1 cellular context compared by ENCODE assay signal in the genomic region with DNA sequence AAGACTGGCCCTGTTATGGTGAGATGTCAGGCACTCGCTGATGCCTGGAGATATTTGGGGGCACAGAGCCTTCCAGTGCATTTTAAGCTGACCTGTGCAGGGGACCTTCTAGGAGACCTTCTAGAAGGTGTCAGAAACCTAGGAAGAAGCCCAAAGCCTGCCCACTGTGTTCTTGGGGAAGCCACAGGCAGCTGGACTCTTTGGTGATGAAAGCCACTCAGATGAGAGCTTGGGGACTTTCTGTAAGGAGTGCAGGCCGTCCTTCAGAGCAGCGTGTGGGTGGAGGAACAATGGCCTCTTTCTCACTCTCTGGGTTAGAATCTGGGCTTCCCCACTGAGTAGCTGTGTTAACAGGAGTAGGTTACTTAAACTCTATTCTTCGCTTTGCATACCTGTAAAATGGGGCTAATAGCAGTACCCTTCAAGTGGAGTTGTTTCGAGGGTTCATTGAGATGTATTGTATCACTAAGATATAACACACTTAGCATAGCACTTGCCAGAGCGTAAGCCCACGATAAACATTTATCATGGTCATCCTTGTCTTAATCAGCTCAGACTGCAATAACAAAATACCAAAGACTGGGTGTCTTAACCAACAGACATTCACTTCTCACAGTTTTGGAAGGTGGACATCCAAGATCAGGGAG.
TF ChIP-seq lines count a peak whose summit lies in the region.

No MANE protein-coding gene starts in this region.

TF ChIP-seq in GM12878, 131 proteins besides CTCF, POLR2A, EP300 and RAD21 (continued from another document and continues in another):
- TF ChIP-seq NKRF (conservative IDR thresholded peaks at IDR 0.05) (peak; percentile 13; the same call in 1 of the 2 replicates), IKZF1 (conservative IDR thresholded peaks at IDR 0.05) (peak; percentile 45; the same call in 1 of the 2 replicates), RUNX3 (IDR thresholded peaks at IDR 0.05; ENCODE audit: low read length) (peak; percentile 61), RB1 (IDR thresholded peaks at IDR 0.05; ENCODE audit: borderline replicate concordance) (no peak), RFX5 (IDR thresholded peaks at IDR 0.05; ENCODE audit: low read depth, low read length) (no peak), ZNF592 (IDR thresholded peaks at IDR 0.05) (no peak), NR2F1 (conservative IDR thresholded peaks at IDR 0.05) (no peak), ZNF687 (IDR thresholded peaks at IDR 0.05) (no peak), PKNOX1 (IDR thresholded peaks at IDR 0.05) (peak; percentile 54; the same call in 1 of the 2 replicates), BCL3 (IDR thresholded peaks at IDR 0.05; ENCODE audit: borderline replicate concordance, insufficient read depth, low read depth, low read length, poor library complexity, severe bottlenecking) (no peak), IKZF2 (IDR thresholded peaks at IDR 0.05) (peak; percentile 42 to 55; a peak in 2 of 4 replicates), NRF1 (conservative IDR thresholded peaks at IDR 0.05; ENCODE audit: low read depth, low read length) (no peak), HSF1 (IDR thresholded peaks at IDR 0.05; ENCODE audit: low read depth, low read length) (no peak), ZBTB40 (IDR thresholded peaks at IDR 0.05; ENCODE audit: borderline replicate concordance) (no peak), MEF2A (IDR thresholded peaks at IDR 0.05; ENCODE audit: insufficient read depth, low read depth, low read length) (no peak), NBN (IDR thresholded peaks at IDR 0.05) (peak; percentile 45; the same call in 1 of the 2 replicates), FOXM1 (IDR thresholded peaks at IDR 0.05; ENCODE audit: low read depth, low read length) (no peak), HDGF (IDR thresholded peaks at IDR 0.05) (0 out of 2 replicates have a peak, but pooled peaks have one; percentile 24), SMARCA5 (IDR thresholded peaks at IDR 0.05) (peak; percentile 61; the same call in 1 of the 2 replicates), TCF12 (IDR thresholded peaks at IDR 0.05; ENCODE audit: low read depth, low read length) (peak; percentile 89), MLLT1 (IDR thresholded peaks at IDR 0.05) (peak; percentile 52), WRNIP1 (IDR thresholded peaks at IDR 0.05; ENCODE audit: borderline replicate concordance, low read depth, low read length) (no peak), EED (IDR thresholded peaks at IDR 0.05; ENCODE audit: low read depth) (peak; percentile 16)
- TF ChIP-seq, protein P1, sequence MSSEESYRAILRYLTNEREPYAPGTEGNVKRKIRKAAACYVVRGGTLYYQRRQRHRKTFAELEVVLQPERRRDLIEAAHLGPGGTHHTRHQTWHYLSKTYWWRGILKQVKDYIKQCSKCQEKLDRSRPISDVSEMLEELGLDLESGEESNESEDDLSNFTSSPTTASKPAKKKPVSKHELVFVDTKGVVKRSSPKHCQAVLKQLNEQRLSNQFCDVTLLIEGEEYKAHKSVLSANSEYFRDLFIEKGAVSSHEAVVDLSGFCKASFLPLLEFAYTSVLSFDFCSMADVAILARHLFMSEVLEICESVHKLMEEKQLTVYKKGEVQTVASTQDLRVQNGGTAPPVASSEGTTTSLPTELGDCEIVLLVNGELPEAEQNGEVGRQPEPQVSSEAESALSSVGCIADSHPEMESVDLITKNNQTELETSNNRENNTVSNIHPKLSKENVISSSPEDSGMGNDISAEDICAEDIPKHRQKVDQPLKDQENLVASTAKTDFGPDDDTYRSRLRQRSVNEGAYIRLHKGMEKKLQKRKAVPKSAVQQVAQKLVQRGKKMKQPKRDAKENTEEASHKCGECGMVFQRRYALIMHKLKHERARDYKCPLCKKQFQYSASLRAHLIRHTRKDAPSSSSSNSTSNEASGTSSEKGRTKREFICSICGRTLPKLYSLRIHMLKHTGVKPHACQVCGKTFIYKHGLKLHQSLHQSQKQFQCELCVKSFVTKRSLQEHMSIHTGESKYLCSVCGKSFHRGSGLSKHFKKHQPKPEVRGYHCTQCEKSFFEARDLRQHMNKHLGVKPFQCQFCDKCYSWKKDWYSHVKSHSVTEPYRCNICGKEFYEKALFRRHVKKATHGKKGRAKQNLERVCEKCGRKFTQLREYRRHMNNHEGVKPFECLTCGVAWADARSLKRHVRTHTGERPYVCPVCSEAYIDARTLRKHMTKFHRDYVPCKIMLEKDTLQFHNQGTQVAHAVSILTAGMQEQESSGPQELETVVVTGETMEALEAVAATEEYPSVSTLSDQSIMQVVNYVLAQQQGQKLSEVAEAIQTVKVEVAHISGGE (CRISPR knock-in tag; IDR thresholded peaks at IDR 0.05) = no peak
